In the genomic region with DNA sequence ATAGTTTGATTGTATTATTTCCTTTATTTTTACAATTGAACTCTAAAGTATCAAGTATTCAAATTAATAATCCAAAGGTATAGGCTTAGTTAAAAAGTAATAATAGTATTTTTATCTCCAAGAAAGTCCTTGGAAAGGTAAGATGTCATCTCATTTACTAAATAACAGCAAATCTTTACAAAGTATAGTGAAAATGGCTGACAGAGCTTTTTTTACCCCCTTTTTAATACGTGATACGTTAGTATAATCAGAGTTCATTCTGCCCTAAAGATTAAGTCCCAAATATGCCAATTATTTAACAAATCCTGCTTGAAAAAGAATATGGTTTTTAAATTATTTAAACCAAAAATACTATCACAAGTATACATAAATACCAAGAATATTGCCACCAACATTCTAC, we compare ENCODE assay signal across 19 cellular contexts. TPM values are rescaled to one million over a fixed set of nuclear protein-coding genes. Genes with fewer than 3 reads are reported as not detected.
DNase-seq lines count a peak whose midpoint lies in the region; ATAC-seq, FAIRE-seq and TF ChIP-seq lines count a peak whose summit lies in the region.
"Had no signal": no experiment of that assay in that cellular context is flagged by ENCODE, and none has a peak within 500 bp of the region (broad histone marks: within the 10 kb centered on the region; RNA-seq: fewer than 3 reads in every experiment).

No MANE protein-coding gene starts in this region.

- ATAC-seq in activated naive CD8-positive, alpha-beta T cell treated with anti-CD3 and anti-CD28 coated beads, Interleukin-2, amount 50 U/mL, for 24 hours: no peak
- ATAC-seq in pancreas: no peak

- peaks cover 75% of the 10 kb centered on the region for H3K36me3 Mint-ChIP-seq in activated naive CD8-positive, alpha-beta T cell treated with anti-CD3 and anti-CD28 coated beads, Interleukin-2, amount 50 U/mL, for 24 hours (ENCODE audit: low read depth)
- H3K36me3 Mint-ChIP-seq in activated naive CD8-positive, alpha-beta T cell treated with anti-CD3 and anti-CD28 coated beads for 36 hours: peaks cover 64% of the 10 kb centered on the region

- CTCF ChIA-PET in OCI-LY7 (lab: Charles Lee; ENCODE audit: unreplicated experiment): no interaction called here

- WGBS in small intestine, 3 donors: 97 to 99% (median 98%) methylated on average over 2 of the region's 2 CpGs
- 97 to 99% methylated on average over 2 of the region's 2 CpGs for WGBS in pancreas, 2 donors

- FAIRE-seq in GM12891 (lab: Jason Lieb, UNC) (peak; percentile 38), small intestine (lab: Jason Lieb, UNC) (peak; percentile 30), pancreas (lab: Jason Lieb, UNC) (no peak)
- FAIRE-seq: D721Med had no signal

- POLR2A ChIA-PET in OCI-LY7 (lab: Charles Lee): interaction anchor here (1.2 to 3.0 kb wide), 10 partner anchors 11 to 68 kb away, joined by 3 to 37 read pairs (median 6); partner anchors contain the start of gene CBLB

- peaks cover 57% of the 10 kb centered on the region for H3K4me1 Mint-ChIP-seq in activated naive CD8-positive, alpha-beta T cell treated with anti-CD3 and anti-CD28 coated beads, Interleukin-2, amount 50 U/mL, for 24 hours
- H3K4me1 Mint-ChIP-seq in activated naive CD8-positive, alpha-beta T cell treated with anti-CD3 and anti-CD28 coated beads for 36 hours: peaks cover 40% of the 10 kb centered on the region

- peak overlapping the region; percentile 30; the same call in 1 of the 2 replicates for H2AFZ ChIP-seq in OCI-LY7 (ENCODE audit: low read length)

- H3K27me3 Mint-ChIP-seq in activated naive CD8-positive, alpha-beta T cell treated with anti-CD3 and anti-CD28 coated beads, Interleukin-2, amount 50 U/mL, for 24 hours: no peaks in the 10 kb centered on the region
- no peaks in the 10 kb centered on the region for H3K27me3 Mint-ChIP-seq in activated naive CD8-positive, alpha-beta T cell treated with anti-CD3 and anti-CD28 coated beads for 36 hours
- H3K27me3 Mint-ChIP-seq: CD4-positive, alpha-beta T cell; IgD-negative memory B cell had no signal

- peak overlapping the region; percentile 8 for H3K4me3 ChIP-seq in OCI-LY7 (ENCODE audit: low read depth, low read length, poor library complexity, severe bottlenecking)
- no peak overlapping the region for H3K4me3 ChIP-seq in small intestine (ENCODE audit: low read depth in 1 of 2, low read length in 2 of 2)
- H3K4me3 ChIP-seq in pancreas: no peak overlapping the region

- H3K9me3 ChIP-seq in OCI-LY7 (ENCODE audit: low read length) (peaks cover 13% of the 10 kb centered on the region; the same call in 1 of the 2 replicates), small intestine (ENCODE audit: control insufficient read depth, low read depth) (no peaks in the 10 kb centered on the region), pancreas (no peaks in the 10 kb centered on the region)
- H3K9me3 ChIP-seq: Caco-2 had no signal

- H3K36me3 ChIP-seq in OCI-LY7 (ENCODE audit: insufficient read depth, low read length) (peaks cover 42% of the 10 kb centered on the region), small intestine (ENCODE audit: control insufficient read depth in 2 of 2, insufficient read depth in 2 of 2, low read length in 2 of 2) (peaks cover 1 to 6% of the 10 kb centered on the region in 2 donors), pancreas (peaks cover 0 to 6% (median 0%) of the 10 kb centered on the region in 3 donors)

- peaks cover 42% of the 10 kb centered on the region; the same call in 1 of the 2 replicates for H3K79me2 ChIP-seq in OCI-LY7 (ENCODE audit: insufficient read depth, low read depth, low read length)

- peak overlapping the region; percentile 42 for H3K27ac Mint-ChIP-seq in activated naive CD8-positive, alpha-beta T cell treated with anti-CD3 and anti-CD28 coated beads, Interleukin-2, amount 50 U/mL, for 24 hours
- H3K27ac Mint-ChIP-seq in activated naive CD8-positive, alpha-beta T cell treated with anti-CD3 and anti-CD28 coated beads for 36 hours: no peak overlapping the region
- H3K27ac Mint-ChIP-seq: H9 had no signal

- H3K4me3 Mint-ChIP-seq in activated naive CD8-positive, alpha-beta T cell treated with anti-CD3 and anti-CD28 coated beads, Interleukin-2, amount 50 U/mL, for 24 hours: no peak overlapping the region
- no peak overlapping the region for H3K4me3 Mint-ChIP-seq in activated naive CD8-positive, alpha-beta T cell treated with anti-CD3 and anti-CD28 coated beads for 36 hours
- H3K4me3 Mint-ChIP-seq: CD4-positive, alpha-beta T cell; H9; IgD-negative memory B cell had no signal

- DNase-seq in activated naive CD8-positive, alpha-beta T cell treated with anti-CD3 and anti-CD28 coated beads, Interleukin-2, amount 50 U/mL, for 24 hours: no peak
- no peak for DNase-seq in activated naive CD8-positive, alpha-beta T cell treated with anti-CD3 and anti-CD28 coated beads for 36 hours
- DNase-seq in GM12891 (ENCODE audit: insufficient read length, low spot score) (no peak), OCI-LY7 (ENCODE audit: low spot score) (no peak), small intestine (no peak), superior temporal gyrus (ENCODE audit: extremely low spot score) (no peak), pancreas (no peak), HuH-7.5 (ENCODE audit: low spot score) (no peak)
- DNase-seq: 8988T; ACHN; Caco-2; CD4-positive, alpha-beta T cell; GDM1; GOT3; H9; KG1 had no signal

- BruUV-seq in OCI-LY7 (replicated peaks; lab: Mats Ljungman, UMichigan): no TSS peak

- H3K27ac ChIP-seq in OCI-LY7 (ENCODE audit: low read depth, low read length, poor library complexity, severe bottlenecking): peak overlapping the region; percentile 58
- no peak overlapping the region for H3K27ac ChIP-seq in small intestine (ENCODE audit: low read depth in 1 of 2, low read length in 1 of 2)
- no peak overlapping the region for H3K27ac ChIP-seq in pancreas
- H3K27ac ChIP-seq: C4-2B had no signal

- H3K27me3 ChIP-seq in small intestine (ENCODE audit: control insufficient read depth in 2 of 2, insufficient read depth in 2 of 2, low read length in 2 of 2) (no peaks in the 10 kb centered on the region), pancreas (no peaks in the 10 kb centered on the region)

- no peak for TF ChIP-seq CTCF in OCI-LY7 (conservative IDR thresholded peaks at IDR 0.05; ENCODE audit: low read length)
- TF ChIP-seq CTCF in pancreas (IDR thresholded peaks at IDR 0.05): no peak

- H3K9me3 Mint-ChIP-seq in activated naive CD8-positive, alpha-beta T cell treated with anti-CD3 and anti-CD28 coated beads, Interleukin-2, amount 50 U/mL, for 24 hours: no peaks in the 10 kb centered on the region
- peaks cover 6% of the 10 kb centered on the region for H3K9me3 Mint-ChIP-seq in activated naive CD8-positive, alpha-beta T cell treated with anti-CD3 and anti-CD28 coated beads for 36 hours
- H3K9me3 Mint-ChIP-seq: CD4-positive, alpha-beta T cell; H9; IgD-negative memory B cell had no signal

- no peaks in the 10 kb centered on the region for H4K20me1 ChIP-seq in OCI-LY7 (ENCODE audit: insufficient read depth, low read length)

- TF ChIP-seq POLR2A in GM12891 (IDR thresholded peaks at IDR 0.05; ENCODE audit: low read depth, low read length): no peak

- no peaks in the 10 kb centered on the region for H3K9me2 ChIP-seq in OCI-LY7 (ENCODE audit: insufficient read depth, low read length)

- peak overlapping the region; percentile 51 for H3K4me2 ChIP-seq in OCI-LY7 (ENCODE audit: low read length)

- H3K4me1 ChIP-seq in OCI-LY7 (ENCODE audit: insufficient read depth, low read length, poor library complexity, severe bottlenecking) (peaks cover 74% of the 10 kb centered on the region), small intestine (ENCODE audit: control insufficient read depth in 2 of 2, insufficient read depth in 1 of 2, low read depth in 1 of 2, low read length in 1 of 2) (no peaks in the 10 kb centered on the region), pancreas (peaks cover 0 to 6% (median 0%) of the 10 kb centered on the region in 3 donors)
- H3K4me1 ChIP-seq: Caco-2 had no signal

- intact Hi-C loops in OCI-LY7 (cut with micrococcal nuclease; ENCODE audit: unreplicated experiment) (no loop called here), pancreas (cut with DNase I) (no loop called here)

TF ChIP-seq in GM12891, 5 proteins besides CTCF, POLR2A, EP300 and RAD21:
- TF ChIP-seq TAF1 (IDR thresholded peaks at IDR 0.05; ENCODE audit: low read depth, low read length) (no peak), POLR2AphosphoS5 (IDR thresholded peaks at IDR 0.05; ENCODE audit: low read depth, low read length) (no peak), SPI1 (IDR thresholded peaks at IDR 0.05; ENCODE audit: low read depth, low read length) (no peak), POU2F2 (IDR thresholded peaks at IDR 0.05; ENCODE audit: low read depth, low read length) (no peak), PAX5 (IDR thresholded peaks at IDR 0.05; ENCODE audit: insufficient read depth, low read length, severe bottlenecking) (no peak)

RNA-seq across cellular contexts. Expression of gene CBLB, which starts 12.2 kb away (rescaled TPM):
- 10 to 100 TPM; 95.1 to 97.3 TPM for total RNA-seq in activated naive CD8-positive, alpha-beta T cell treated with anti-CD3 and anti-CD28 coated beads for 36 hours
- polyA plus RNA-seq in GM12891 (2012; ENCODE audit: low read depth, missing spikeins): 27.6 TPM
- total RNA-seq in OCI-LY7 (2014; rRNA removed; shearing (Covaris generic)): 24.5 and 57.7 TPM in 2 replicates
- total RNA-seq in OCI-LY7 (2022) (38.5 and 51.6 TPM in 2 replicates), pancreas (10 to 100 TPM in 4 of 6 donors, 1 to 10 TPM in 2; 9.1 to 23.3 (median 12.3) TPM)
- polyA plus RNA-seq in small intestine (10 to 100 TPM in 1 of 3 donors, 1 to 10 TPM in 2; 8.8 to 16.3 (median 9.5) TPM), pancreas (1 to 10 TPM; 5.3 to 9.5 TPM)
